8 cellular contexts compared by ENCODE assay signal in the genomic region with DNA sequence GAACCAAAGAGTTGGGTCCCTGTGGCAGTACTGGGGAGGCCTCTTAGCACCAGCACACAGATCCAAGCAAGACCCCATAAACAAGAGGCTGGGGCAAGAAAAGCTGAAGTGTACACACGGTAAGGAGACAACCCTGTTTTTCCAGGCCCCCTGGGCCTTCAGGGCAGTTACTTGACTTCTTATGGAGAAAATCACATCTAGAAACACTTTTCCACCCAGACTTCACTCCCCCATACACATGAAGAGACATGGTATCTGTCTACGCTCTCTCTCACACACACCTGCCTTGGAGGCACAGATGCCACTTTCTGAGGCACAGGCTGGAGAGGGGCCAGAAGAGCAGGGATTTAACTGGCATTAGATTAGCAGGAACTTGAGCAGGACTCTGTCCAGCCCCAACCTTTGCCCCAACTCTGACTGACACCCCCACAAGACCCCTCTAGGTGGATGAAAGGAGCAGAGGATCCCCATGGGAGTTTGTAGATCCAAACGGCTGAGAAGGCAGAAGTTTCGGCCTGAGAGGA. TPM values are rescaled to one million over a fixed set of nuclear protein-coding genes. Genes with fewer than 3 reads are reported as not detected.
DNase-seq lines count a peak whose midpoint lies in the region; ATAC-seq and TF ChIP-seq lines count a peak whose summit lies in the region.

No MANE protein-coding gene starts in this region.

- H3K9me3 ChIP-seq in HUES6 (ENCODE audit: control insufficient read depth, insufficient read depth, low read depth, low read length), result no peaks in the 10 kb centered on the region

- peak overlapping the region; percentile 62; the same call in 1 of the 2 replicates for H3K27ac ChIP-seq in ACC112 (ENCODE audit: low read depth, low read length)
- peak overlapping the region; percentile 6; the same call in 1 of the 2 replicates for H3K27ac ChIP-seq in HUES6 (ENCODE audit: low read depth, low read length)
- peak overlapping the region; percentile 79 for H3K27ac ChIP-seq in caudate nucleus (ENCODE audit: low read depth, low read length)

- H3K4me1 ChIP-seq in ACC112 (ENCODE audit: control insufficient read depth, insufficient read depth, low read length, unreplicated experiment) (peaks cover 47% of the 10 kb centered on the region), HUES6 (ENCODE audit: control insufficient read depth, insufficient read depth, low read length) (peaks cover 52% of the 10 kb centered on the region)

- H3K4me3 ChIP-seq in ACC112 (ENCODE audit: low read depth, low read length) (peak overlapping the region; percentile 99), HUES6 (ENCODE audit: low read depth, low read length) (peak overlapping the region; percentile 88)

- DNase-seq in caudate nucleus (lab: John Stamatoyannopoulos, UW) (no peak), myocyte (ENCODE audit: low read depth) (peak; percentile 43), NCI-H1048 (lab: John Stamatoyannopoulos, UW) (no peak), GM10266 (ENCODE audit: extremely low spot score) (no peak)

- H3K36me3 ChIP-seq in ACC112 (ENCODE audit: insufficient read depth, low read length), result peaks cover 5% of the 10 kb centered on the region
- H3K36me3 ChIP-seq in HUES6 (ENCODE audit: control insufficient read depth, insufficient read depth, low read length), result peaks cover 17% of the 10 kb centered on the region

- H3K27me3 ChIP-seq in ACC112 (ENCODE audit: insufficient read depth, low read length), result no peaks in the 10 kb centered on the region
- no peaks in the 10 kb centered on the region for H3K27me3 ChIP-seq in HUES6 (ENCODE audit: control insufficient read depth, insufficient read depth, low read length)

- no peak overlapping the region for H2AFZ ChIP-seq in ACC112 (ENCODE audit: low read length, unreplicated experiment)

- ATAC-seq in HG03457 (IDR thresholded peaks at IDR 0.05; ENCODE audit: unreplicated experiment), result no peak
- ATAC-seq in GM21447 (IDR thresholded peaks at IDR 0.05; ENCODE audit: unreplicated experiment), result no peak

- TF ChIP-seq CTCF in GM10266 (IDR thresholded peaks at IDR 0.05; ENCODE audit: control insufficient read depth, insufficient read depth, low read depth, missing control alignments), result no peak

- H3K79me2 ChIP-seq in ACC112 (ENCODE audit: control insufficient read depth, insufficient read depth, low read length, unreplicated experiment), result peaks cover 61% of the 10 kb centered on the region

- H3K9ac ChIP-seq in HUES6 (ENCODE audit: low read length), result peak overlapping the region; percentile 41

RNA-seq across cellular contexts. Expression of a gene that starts 2.2 kb away (rescaled TPM):
- total RNA-seq in myocyte, result 55.2 and 58.3 TPM in 2 replicates
- polyA plus RNA-seq in myocyte (2012), result 133 TPM

RNA-seq across cellular contexts. Expression of a gene that starts 9.6 kb away (rescaled TPM):
- not detected in 2 replicates for total RNA-seq in myocyte
- polyA plus RNA-seq in myocyte (2012), result 1.1 TPM

RNA-seq across cellular contexts. Expression of a gene that starts 34.2 kb away (rescaled TPM):
- total RNA-seq in myocyte, result 23.6 and 39.6 TPM in 2 replicates
- polyA plus RNA-seq in myocyte (2012), result 13.9 TPM

RNA-seq across cellular contexts. Expression of a gene that starts 35.8 kb away (rescaled TPM):
- 25.9 and 47.5 TPM in 2 replicates for total RNA-seq in myocyte
- 28.7 TPM for polyA plus RNA-seq in myocyte (2012)

RNA-seq across cellular contexts. Expression of a gene that starts 46.3 kb away (rescaled TPM):
- 42.9 and 48.3 TPM in 2 replicates for total RNA-seq in myocyte
- polyA plus RNA-seq in myocyte (2012), result 30.8 TPM

Comparison
In these comparisons a context has a peak if more than half of its experiments do, and no peak if none do; other contexts are left out.
1. H3K27ac ChIP-seq: peak in every context shown above with its lines; median percentile 79 in caudate nucleus; 62 in ACC112; 6 in HUES6.